ENCODE assay signal across 15 cellular contexts in genomic region chr11:69116671-69117070, GRCh38. TPM values are rescaled to one million over a fixed set of nuclear protein-coding genes. Genes with fewer than 3 reads are reported as not detected.
A peak's percentile ranks its signal among the peaks of the same experiment; 100 is the strongest.
DNase-seq lines count a peak whose midpoint lies in the region; ATAC-seq, FAIRE-seq and TF ChIP-seq lines count a peak whose summit lies in the region.
"Had no signal": no experiment of that assay in that cellular context is flagged by ENCODE, and none has a peak within 500 bp of the region (broad histone marks: within the 10 kb centered on the region; RNA-seq: fewer than 3 reads in every experiment).

No MANE protein-coding gene starts in this region.

- H3F3A ChIP-seq in PC-9 (ENCODE audit: insufficient read depth, low read depth): peaks cover 33% of the 10 kb centered on the region; the same call in 1 of the 2 replicates

- H3K9me3 ChIP-seq in A549: peaks cover 9% of the 10 kb centered on the region; the same call in 1 of the 3 replicates
- peaks cover 5% of the 10 kb centered on the region; the same call in 1 of the 2 replicates for H3K9me3 ChIP-seq in PC-9 (ENCODE audit: insufficient read depth, low read depth)
- no peaks in the 10 kb centered on the region for H3K9me3 ChIP-seq in HepG2 (ENCODE audit: low read length)
- H3K9me3 ChIP-seq in spleen: peaks cover 0 to 9% (median 4%) of the 10 kb centered on the region in 8 donors
- peaks cover 9% of the 10 kb centered on the region for H3K9me3 ChIP-seq in mesenchymal stem cell (ENCODE audit: control insufficient read depth, low read length)

- TF ChIP-seq EP300 in A549 (IDR thresholded peaks at IDR 0.05): no peak
- TF ChIP-seq EP300 in HepG2 (IDR thresholded peaks at IDR 0.05; ENCODE audit: low read depth in 2 of 2, low read length in 2 of 2): no peak
- TF ChIP-seq EP300 in HepG2 (CRISPR knock-in tag; IDR thresholded peaks at IDR 0.05; ENCODE audit: borderline replicate concordance): no peak

- no peak overlapping the region for H2AK5ac ChIP-seq in mesenchymal stem cell (ENCODE audit: low read length, severe bottlenecking)

- TF ChIP-seq POLR2A in A549 (IDR thresholded peaks at IDR 0.05; ENCODE audit: low read length) (no peak), HepG2 (IDR thresholded peaks at IDR 0.05; ENCODE audit: insufficient read depth in 1 of 2, low read depth in 2 of 2, low read length in 2 of 2) (no peak), spleen (IDR thresholded peaks at IDR 0.05) (no peak)

- H3K4me3 ChIP-seq in A549 (no peak overlapping the region), PC-9 (no peak overlapping the region), HepG2 (replicated peaks in 1 of 3; ENCODE audit: insufficient read depth in 1 of 3, low read depth in 2 of 3, low read length in 3 of 3) (no peak overlapping the region), spleen (no peak overlapping the region), mesenchymal stem cell (ENCODE audit: insufficient read depth in 1 of 2, low read depth in 1 of 2, low read length in 2 of 2) (no peak overlapping the region)

- no peak for DNase-seq in A549 (ENCODE audit: low read depth in 1 of 2, low spot score in 1 of 2)
- DNase-seq in PC-9: no peak
- DNase-seq in HepG2 (ENCODE audit: low spot score): no peak
- peak; percentile 58 for DNase-seq in spleen
- DNase-seq in mesenchymal stem cell: no peak
- no peak for DNase-seq in HT-29 (ENCODE audit: low spot score)
- no peak for DNase-seq in activated CD8-positive, alpha-beta memory T cell treated with anti-CD3 and anti-CD28 coated beads for 24 hours
- DNase-seq: C1 segment of cervical spinal cord; CD4-positive, alpha-beta memory T cell; COR-L47; DND-41; GDM1 had no signal

- H4K91ac ChIP-seq in mesenchymal stem cell (ENCODE audit: low read length): no peak overlapping the region

- H3K18ac ChIP-seq in mesenchymal stem cell (ENCODE audit: low read depth in 1 of 2, low read length in 2 of 2): no peak overlapping the region

- ATAC-seq in A549 (no peak), HepG2 (no peak), HG02642 (IDR thresholded peaks at IDR 0.05; ENCODE audit: poor library complexity, unreplicated experiment) (no peak)

- H3K27ac ChIP-seq in A549 (peak overlapping the region; percentile 65 to 74; a peak in 4 of 6 replicates), PC-9 (peak overlapping the region; percentile 59; the same call in 1 of the 2 replicates), HepG2 (ENCODE audit: extremely low read length, insufficient read depth, low read length) (no peak overlapping the region), spleen (no peak overlapping the region), mesenchymal stem cell (ENCODE audit: low read length, poor library complexity, severe bottlenecking) (no peak overlapping the region)

- H3K14ac ChIP-seq in mesenchymal stem cell (ENCODE audit: low read length in 2 of 2): no peak overlapping the region

- in situ Hi-C loops in HepG2 (cut with HindIII; ENCODE audit: extremely low pct_ligation_motif_present, low pct_unique_long_range_greater_than_20kb): loop anchor here (5.0 kb wide), 1 partner anchor 96 kb away; no protein-coding TSS in a partner anchor

- TF ChIP-seq CTCF in A549 (IDR thresholded peaks at IDR 0.05) (no peak), PC-9 (conservative IDR thresholded peaks at IDR 0.05) (no peak), HepG2 (CRISPR knock-in tag; IDR thresholded peaks at IDR 0.05) (no peak), spleen (IDR thresholded peaks at IDR 0.05 in 8 of 11, conservative IDR thresholded peaks at IDR 0.05 in 3 of 11) (no peak)

- H2BK12ac ChIP-seq in mesenchymal stem cell (ENCODE audit: low read length in 2 of 2): no peak overlapping the region

- H3K79me1 ChIP-seq in mesenchymal stem cell (replicated peaks; ENCODE audit: low read length, poor library complexity, severe bottlenecking): no peaks in the 10 kb centered on the region

- peaks cover 25% of the 10 kb centered on the region for H3K4me1 ChIP-seq in A549
- peaks cover 39% of the 10 kb centered on the region for H3K4me1 ChIP-seq in PC-9 (replicated peaks; ENCODE audit: insufficient read depth)
- H3K4me1 ChIP-seq in HepG2 (ENCODE audit: insufficient read depth, low read length): 0 out of 2 replicates have a peak, but pooled peaks cover 8% of the 10 kb centered on the region
- H3K4me1 ChIP-seq in spleen: peaks cover 0 to 5% (median 0%) of the 10 kb centered on the region in 6 donors
- peaks cover 21% of the 10 kb centered on the region for H3K4me1 ChIP-seq in mesenchymal stem cell (ENCODE audit: control insufficient read depth, insufficient read depth, low read depth, low read length)

- no peak overlapping the region for H2BK120ac ChIP-seq in mesenchymal stem cell (ENCODE audit: low read depth, low read length)

- no peaks in the 10 kb centered on the region for H3K27me3 ChIP-seq in PC-9 (ENCODE audit: insufficient read depth, low read depth)
- peaks cover 5 to 53% of the 10 kb centered on the region in 2 experiments; a peak in 4 of 5 replicates for H3K27me3 ChIP-seq in HepG2 (ENCODE audit: control insufficient read depth in 1 of 2, insufficient read depth in 2 of 2, low read length in 2 of 2)
- no peaks in the 10 kb centered on the region for H3K27me3 ChIP-seq in spleen (replicated peaks in 1 of 7)
- peaks cover 37 to 40% of the 10 kb centered on the region in 2 experiments for H3K27me3 ChIP-seq in mesenchymal stem cell (ENCODE audit: control insufficient read depth in 1 of 2, insufficient read depth in 1 of 2, low read length in 2 of 2)

- no peak overlapping the region for H3K23ac ChIP-seq in mesenchymal stem cell (ENCODE audit: low read length in 2 of 2)

- H3K9ac ChIP-seq in HepG2 (ENCODE audit: insufficient read depth, low read depth, low read length) (no peak overlapping the region), mesenchymal stem cell (ENCODE audit: low read length) (no peak overlapping the region)

- no peak overlapping the region for H2BK5ac ChIP-seq in mesenchymal stem cell (ENCODE audit: low read depth, low read length, poor library complexity, severe bottlenecking)

- H3K4me2 ChIP-seq in A549 (no peak overlapping the region), PC-9 (0 out of 2 replicates have a peak overlapping the region, but pooled peaks have one; percentile 64), HepG2 (ENCODE audit: low read depth, low read length) (no peak overlapping the region), mesenchymal stem cell (ENCODE audit: low read length, poor library complexity, severe bottlenecking) (no peak overlapping the region)

- H3K4ac ChIP-seq in mesenchymal stem cell (ENCODE audit: low read depth in 1 of 2, low read length in 2 of 2): no peak overlapping the region

- WGBS in A549 (ENCODE audit: missing lambda C conversion rate): 93% methylated on average over 9 of the region's 10 CpGs
- WGBS in HepG2 (ENCODE audit: low lambda C conversion rate): 72% methylated on average over 4 of the region's 10 CpGs
- WGBS in spleen, 5 donors: 88 to 96% (median 91%) methylated on average over 8 to 10 of the region's 10 CpGs
- WGBS in mesenchymal stem cell: 93% methylated on average over 10 of the region's 10 CpGs

- TF ChIP-seq RAD21 in A549 (conservative IDR thresholded peaks at IDR 0.05 in 1 of 2, IDR thresholded peaks at IDR 0.05 in 1 of 2): no peak
- TF ChIP-seq RAD21 in HepG2 (CRISPR knock-in tag; IDR thresholded peaks at IDR 0.05): no peak

- no peaks in the 10 kb centered on the region for H3K9me2 ChIP-seq in PC-9 (ENCODE audit: insufficient read depth)

- H3K79me2 ChIP-seq in PC-9 (ENCODE audit: low read depth) (no peaks in the 10 kb centered on the region), HepG2 (ENCODE audit: insufficient read depth, low read length) (no peaks in the 10 kb centered on the region)

- CTCF ChIA-PET in A549 (lab: Yijun Ruan, JAX): interaction anchor here (0.7 to 7.2 kb wide), 4 partner anchors 14 to 527 kb away, joined by 3 to 41 read pairs (median 24); no protein-coding TSS in a partner anchor
- CTCF ChIA-PET in PC-9 (lab: Charles Lee): no interaction called here
- CTCF ChIA-PET in HepG2 (lab: Yijun Ruan, JAX; ENCODE audit: low intra/inter-chr PET ratio, low total read pairs): no interaction called here

- no peak overlapping the region for H2BK15ac ChIP-seq in mesenchymal stem cell (ENCODE audit: low read depth, poor library complexity, severe bottlenecking)

- POLR2A ChIA-PET in A549 (lab: Yijun Ruan, JAX) (no interaction called here), PC-9 (lab: Charles Lee; ENCODE audit: unreplicated experiment) (no interaction called here), HepG2 (lab: Yijun Ruan, JAX) (no interaction called here)

- H4K20me1 ChIP-seq in PC-9 (ENCODE audit: insufficient read depth): no peaks in the 10 kb centered on the region
- no peaks in the 10 kb centered on the region for H4K20me1 ChIP-seq in HepG2 (ENCODE audit: insufficient read depth, low read length)

- BruUV-seq in PC-9 (replicated peaks; lab: Mats Ljungman, UMichigan) (no TSS peak), HepG2 (replicated peaks; lab: Mats Ljungman, UMichigan) (no TSS peak)

- H4K8ac ChIP-seq in mesenchymal stem cell (ENCODE audit: low read length): no peak overlapping the region

- H3K36me3 ChIP-seq in PC-9 (ENCODE audit: low read depth) (no peaks in the 10 kb centered on the region), HepG2 (replicated peaks in 1 of 2; ENCODE audit: control insufficient read depth in 1 of 2, insufficient read depth in 2 of 2, low read length in 2 of 2) (no peaks in the 10 kb centered on the region), spleen (no peaks in the 10 kb centered on the region), mesenchymal stem cell (ENCODE audit: control insufficient read depth in 1 of 2, insufficient read depth in 2 of 2, low read depth in 1 of 2, low read length in 2 of 2) (no peaks in the 10 kb centered on the region)

- FAIRE-seq in A549 (lab: Jason Lieb, UNC) (no peak), HepG2 (lab: Jason Lieb, UNC) (no peak)
- FAIRE-seq: HTR-8/SVneo had no signal

- H2AFZ ChIP-seq in PC-9 (no peak overlapping the region), HepG2 (ENCODE audit: low read length) (no peak overlapping the region), mesenchymal stem cell (ENCODE audit: low read depth, low read length) (no peak overlapping the region)

- intact Hi-C loops in PC-9 (cut with micrococcal nuclease; ENCODE audit: unreplicated experiment) (no loop called here), HepG2 (cut with micrococcal nuclease; ENCODE audit: unreplicated experiment) (no loop called here), spleen (cut with DNase I; ENCODE audit: low total_unique reads) (no loop called here)

RNA-seq across cellular contexts. Expression of gene SMIM38, which starts 39.1 kb away (rescaled TPM):
- polyA plus RNA-seq in A549 (2011; rRNA removed) (0.08 and 0.24 TPM in 2 replicates), A549 (2017; fragmentation: RNase III; extraction: RNeasy Plus Mini Kit Qiagen cat#74134 plus additional on column Dnase treatment) (0.05 to 0.08 TPM in 2 of 3 replicates, not detected in the other), HepG2 (2011; rRNA removed) (0.30 and 0.42 TPM in 2 replicates), spleen (under 1 TPM; 0.02 to 0.29 (median 0.05) TPM)
- 0.01 TPM in 2 replicates for polyA plus RNA-seq in A549 (2012; cell fraction: cytosol; rRNA removed)
- 0.23 and 0.27 TPM in 2 replicates for polyA plus RNA-seq in A549 (2012; cell fraction: nucleus; rRNA removed)
- polyA minus RNA-seq in A549 (2011; rRNA and poly(A)+ RNA removed): 0.15 and 0.21 TPM in 2 replicates
- total RNA-seq in PC-9 (2021) (0.26 and 0.50 TPM in 2 replicates), HepG2 (2016; rRNA removed; fragmentation: Illumina TruSeq; extraction: Trizol) (0.40 TPM in 1 of 2 replicates, not detected in the other), spleen (1 to 10 TPM in 4 of 7 donors, under 1 TPM in 3; 0.44 to 2.0 (median 1.1) TPM)
- total RNA-seq in HepG2 (2016; cell fraction: cytosol; rRNA removed; fragmentation: Illumina TruSeq; extraction: Trizol; ENCODE audit: low read depth): 0.18 TPM in 1 of 2 replicates, not detected in the other
- total RNA-seq in HepG2 (2016; cell fraction: insoluble cytoplasmic fraction; rRNA removed; fragmentation: Illumina TruSeq; extraction: Trizol): 0.39 and 0.61 TPM in 2 replicates
- 0.24 and 0.25 TPM in 2 replicates for total RNA-seq in HepG2 (2016; cell fraction: membrane; rRNA removed; fragmentation: Illumina TruSeq; extraction: Trizol)
- 0.43 and 0.91 TPM in 2 replicates for total RNA-seq in HepG2 (2016; cell fraction: nucleus; rRNA removed; fragmentation: Illumina TruSeq; extraction: Trizol)
- 0.12 and 0.32 TPM in 2 replicates for polyA plus RNA-seq in HepG2 (2011; cell fraction: cytosol; rRNA removed)
- polyA plus RNA-seq in HepG2 (2011; cell fraction: nucleus; rRNA removed): 3.5 and 3.6 TPM in 2 replicates
- polyA plus RNA-seq in HepG2 (2012): 0.39 and 0.67 TPM in 2 replicates
- polyA plus RNA-seq in HepG2 (2016; cell fraction: cytosol; fragmentation: Illumina TruSeq; extraction: Trizol; ENCODE audit: low read depth): not detected in 2 replicates
- 0.09 TPM in 1 of 2 replicates, not detected in the other for polyA plus RNA-seq in HepG2 (2016; cell fraction: insoluble cytoplasmic fraction; fragmentation: Illumina TruSeq; extraction: Trizol; ENCODE audit: low read depth)
- polyA plus RNA-seq in HepG2 (2016; cell fraction: membrane; fragmentation: Illumina TruSeq; extraction: Trizol; ENCODE audit: low read depth): not detected in 2 replicates
- 0.45 and 0.49 TPM in 2 replicates for polyA plus RNA-seq in HepG2 (2016; cell fraction: nucleus; fragmentation: Illumina TruSeq; extraction: Trizol; ENCODE audit: insufficient read depth, low read depth)
- 0.09 and 1.2 TPM in 2 replicates for polyA minus RNA-seq in HepG2 (2011; rRNA and poly(A)+ RNA removed; ENCODE audit: low replicate concordance)
- not detected in 2 replicates for polyA minus RNA-seq in HepG2 (2011; cell fraction: cytosol; rRNA and poly(A)+ RNA removed)
- polyA minus RNA-seq in HepG2 (2011; cell fraction: nucleus; rRNA and poly(A)+ RNA removed): 1.4 and 2.1 TPM in 2 replicates
- polyA plus RNA-seq in mesenchymal stem cell (2013, experiment 1 of 2): 0.03 TPM
- polyA plus RNA-seq in mesenchymal stem cell (2013, experiment 2 of 2): 0.01 TPM
- total RNA-seq in HT-29 (2014; rRNA removed; shearing (Covaris generic)): not detected in 2 replicates
- total RNA-seq: H4 had no signal
- polyA plus RNA-seq: CD4-positive, alpha-beta memory T cell had no signal

Comparison
In these comparisons a context has a peak if more than half of its experiments do, and no peak if none do; other contexts are left out.
1. H3K27ac ChIP-seq: peak in A549 (2 of 2) and PC-9 (single experiment); none in HepG2 (single experiment), spleen (0 of 8) and mesenchymal stem cell (single experiment).